Comparison of ENCODE assay signal across 13 cellular contexts in the genomic region with DNA sequence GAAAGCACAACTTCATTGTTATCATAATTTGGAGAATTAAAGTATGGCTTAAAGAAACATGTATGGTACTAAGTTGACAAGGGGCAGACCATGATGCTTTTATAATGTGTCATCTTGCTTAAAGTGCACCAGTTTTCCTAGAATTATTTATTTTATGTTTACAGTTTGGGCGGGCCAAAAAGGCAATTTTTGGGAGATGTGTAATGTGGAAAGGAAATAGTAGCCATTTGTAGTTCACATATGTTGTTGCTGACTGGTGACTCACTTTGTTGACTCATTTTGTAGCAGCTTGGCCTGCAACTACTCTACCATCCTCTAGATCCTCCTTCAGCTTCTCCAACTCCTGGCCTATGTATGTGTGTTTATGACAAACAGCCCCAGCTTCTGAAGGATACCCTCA.
A peak's percentile ranks its signal among the peaks of the same experiment; 100 is the strongest.
DNase-seq lines count a peak whose midpoint lies in the region; ATAC-seq, FAIRE-seq and TF ChIP-seq lines count a peak whose summit lies in the region.
"Had no signal": no experiment of that assay in that cellular context is flagged by ENCODE, and none has a peak within 500 bp of the region (broad histone marks: within the 10 kb centered on the region; RNA-seq: fewer than 3 reads in every experiment).

No MANE protein-coding gene starts in this region.

- peak; percentile 96 for FAIRE-seq in H54 (lab: Jason Lieb, UNC)
- FAIRE-seq: islet of Langerhans had no signal

- H3K36me3 ChIP-seq in adipocyte (ENCODE audit: control insufficient read depth, insufficient read depth, low read length, severe bottlenecking), result peaks cover 10% of the 10 kb centered on the region

- DNase-seq in AG04449 (ENCODE audit: low read depth, low spot score) (peak; percentile 73), H54 (ENCODE audit: insufficient read length, low spot score) (peak; percentile 30), adipocyte (ENCODE audit: low read depth) (peak; percentile 78), foreskin fibroblast (peak; percentile 92 to 94)
- DNase-seq: CD4-positive, CD25-positive, alpha-beta regulatory T cell; NCI-H2081 treated with DMSO at 0.1 percent for 48 hours; spleen had no signal

- peaks cover 27% of the 10 kb centered on the region for H3K9me3 ChIP-seq in adipocyte (ENCODE audit: control insufficient read depth, low read length)
- H3K9me3 ChIP-seq: vagina had no signal

- POLR2A ChIA-PET in AG04449 (lab: Yijun Ruan, JAX), result no interaction called here

- H3K4me3 ChIP-seq in AG04449 (ENCODE audit: low read depth, low read length), result no peak overlapping the region
- no peak overlapping the region for H3K4me3 ChIP-seq in adipocyte (ENCODE audit: low read length)
- no peak overlapping the region for H3K4me3 ChIP-seq in foreskin fibroblast (ENCODE audit: low read depth in 1 of 2, low read length in 2 of 2)
- H3K4me3 ChIP-seq: spleen, vagina had no signal

- H3K9ac ChIP-seq in adipocyte (ENCODE audit: low read length), result no peak overlapping the region

- TF ChIP-seq CTCF in AG04449 (IDR thresholded peaks at IDR 0.05; ENCODE audit: insufficient read depth, low read length, missing control alignments) (no peak), foreskin fibroblast (IDR thresholded peaks at IDR 0.05; ENCODE audit: low read depth, low read length) (no peak)

- TF ChIP-seq POLR2A in H54 (IDR thresholded peaks at IDR 0.05; ENCODE audit: low read depth, low read length), result no peak

- ATAC-seq in GM21515 (IDR thresholded peaks at IDR 0.05; ENCODE audit: unreplicated experiment), result no peak
- ATAC-seq in HG03432 (IDR thresholded peaks at IDR 0.05; ENCODE audit: unreplicated experiment), result no peak
- ATAC-seq in activated CD4-positive, CD25-positive, alpha-beta regulatory T cell treated with anti-CD3 and anti-CD28 coated beads, Interleukin-2, amount 50 U/mL, for 24 hours, result no peak
- ATAC-seq in HG03354 (IDR thresholded peaks at IDR 0.05; ENCODE audit: poor library complexity, severe bottlenecking, unreplicated experiment), result no peak

- CTCF ChIA-PET in AG04449 (lab: Yijun Ruan, JAX), result interaction anchor here (1.1 kb wide), 1 partner anchor 17 kb away, joined by 5 read pairs; no protein-coding TSS in a partner anchor

- H3K4me1 ChIP-seq in adipocyte (ENCODE audit: control insufficient read depth, insufficient read depth, low read length), result peaks cover 9% of the 10 kb centered on the region
- H3K4me1 ChIP-seq: spleen, vagina had no signal

- H3K27me3 ChIP-seq in adipocyte (replicated peaks; ENCODE audit: control insufficient read depth, insufficient read depth, low read length), result no peaks in the 10 kb centered on the region
- H3K27me3 ChIP-seq: spleen, vagina had no signal

Comparison
In these comparisons a context has a peak if more than half of its experiments do, and no peak if none do; other contexts are left out.
1. DNase-seq: peak in every context shown above with its lines; median percentile 93 in foreskin fibroblast; 78 in adipocyte; 73 in AG04449; 30 in H54.